Comparison of ENCODE assay signal across 11 cellular contexts in the genomic region with DNA sequence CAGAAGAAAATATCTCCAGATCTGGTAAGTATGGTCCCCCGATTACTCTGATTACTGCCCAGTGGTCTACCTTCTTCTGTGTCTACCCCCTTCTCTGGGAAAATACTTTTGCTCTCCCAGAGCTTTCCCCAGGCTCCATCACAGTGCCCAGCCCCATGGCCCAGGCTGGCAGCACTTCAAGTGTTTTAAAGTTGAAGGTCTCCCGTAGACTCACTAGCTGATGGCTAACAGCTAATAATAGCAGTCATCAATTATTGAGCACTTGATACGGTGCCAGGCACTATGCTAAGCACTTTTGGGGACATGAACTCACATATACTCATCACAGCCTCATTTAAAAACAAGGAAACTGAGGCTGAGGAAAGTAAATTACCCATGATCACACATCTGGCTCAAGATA. TPM values are rescaled to one million over a fixed set of nuclear protein-coding genes. Genes with fewer than 3 reads are reported as not detected.
DNase-seq lines count a peak whose midpoint lies in the region; ATAC-seq and TF ChIP-seq lines count a peak whose summit lies in the region.
"Had no signal": no experiment of that assay in that cellular context is flagged by ENCODE, and none has a peak within 500 bp of the region (broad histone marks: within the 10 kb centered on the region; RNA-seq: fewer than 3 reads in every experiment).

No MANE protein-coding gene starts in this region.

- no peaks in the 10 kb centered on the region for H3K27me3 Mint-ChIP-seq in natural killer cell treated with Interleukin-12 subunit alpha and Interleukin-12 subunit beta and Interleukin-15 and Interleukin-18, amount 100 ng/mL, for 72 hours
- H3K27me3 Mint-ChIP-seq in natural killer cell (ENCODE audit: low read depth in 2 of 2) (no peaks in the 10 kb centered on the region), nephron progenitor cell (ENCODE audit: low read depth, poor library complexity) (no peaks in the 10 kb centered on the region)
- H3K27me3 Mint-ChIP-seq in effector memory CD8-positive, alpha-beta T cell: no peaks in the 10 kb centered on the region
- no peaks in the 10 kb centered on the region for H3K27me3 Mint-ChIP-seq in CD8-positive, alpha-beta T cell (ENCODE audit: low read depth)

- peak overlapping the region; percentile 59 for H3K4me3 Mint-ChIP-seq in natural killer cell treated with Interleukin-12 subunit alpha and Interleukin-12 subunit beta and Interleukin-15 and Interleukin-18, amount 100 ng/mL, for 72 hours
- H3K4me3 Mint-ChIP-seq in natural killer cell (no peak overlapping the region), nephron progenitor cell (no peak overlapping the region)
- no peak overlapping the region for H3K4me3 Mint-ChIP-seq in effector memory CD8-positive, alpha-beta T cell
- no peak overlapping the region for H3K4me3 Mint-ChIP-seq in CD8-positive, alpha-beta T cell

- no peak for ATAC-seq in natural killer cell treated with Interleukin-12 subunit alpha and Interleukin-12 subunit beta and Interleukin-15 and Interleukin-18, amount 100 ng/mL, for 72 hours
- ATAC-seq in natural killer cell: no peak
- no peak for ATAC-seq in effector memory CD8-positive, alpha-beta T cell (replicated peaks)
- no peak for ATAC-seq in GM21717 (IDR thresholded peaks at IDR 0.05; ENCODE audit: unreplicated experiment)
- ATAC-seq in CD8-positive, alpha-beta T cell: no peak

- H3K4me3 ChIP-seq in vagina: no peak overlapping the region
- no peak overlapping the region for H3K4me3 ChIP-seq in CD8-positive, alpha-beta T cell (ENCODE audit: low read depth, low read length)

- peaks cover 13% of the 10 kb centered on the region for H3K36me3 Mint-ChIP-seq in natural killer cell treated with Interleukin-12 subunit alpha and Interleukin-12 subunit beta and Interleukin-15 and Interleukin-18, amount 100 ng/mL, for 72 hours
- H3K36me3 Mint-ChIP-seq in natural killer cell: no peaks in the 10 kb centered on the region
- H3K36me3 Mint-ChIP-seq in effector memory CD8-positive, alpha-beta T cell (ENCODE audit: insufficient read depth): peaks cover 7% of the 10 kb centered on the region
- H3K36me3 Mint-ChIP-seq in nephron progenitor cell (ENCODE audit: low read depth): peaks cover 33% of the 10 kb centered on the region
- peaks cover 12% of the 10 kb centered on the region for H3K36me3 Mint-ChIP-seq in CD8-positive, alpha-beta T cell

- DNase-seq in natural killer cell treated with Interleukin-12 subunit alpha and Interleukin-12 subunit beta and Interleukin-15 and Interleukin-18, amount 100 ng/mL, for 72 hours (ENCODE audit: low spot score): no peak
- DNase-seq in natural killer cell (no peak), nephron progenitor cell (no peak), vagina (ENCODE audit: extremely low spot score in 2 of 2) (no peak), NCI-H1092 (lab: John Stamatoyannopoulos, UW) (no peak)
- DNase-seq in effector memory CD8-positive, alpha-beta T cell: no peak
- no peak for DNase-seq in CD8-positive, alpha-beta T cell
- DNase-seq: activated CD4-positive, alpha-beta T cell treated with anti-CD3 and anti-CD28 coated beads, Interleukin-2, amount 50 U/mL, for 1 hour; KG1 had no signal

- H3K9me3 Mint-ChIP-seq in natural killer cell treated with Interleukin-12 subunit alpha and Interleukin-12 subunit beta and Interleukin-15 and Interleukin-18, amount 100 ng/mL, for 72 hours: no peaks in the 10 kb centered on the region
- H3K9me3 Mint-ChIP-seq in natural killer cell: no peaks in the 10 kb centered on the region
- no peaks in the 10 kb centered on the region for H3K9me3 Mint-ChIP-seq in effector memory CD8-positive, alpha-beta T cell
- peaks cover 10% of the 10 kb centered on the region for H3K9me3 Mint-ChIP-seq in nephron progenitor cell
- no peaks in the 10 kb centered on the region for H3K9me3 Mint-ChIP-seq in CD8-positive, alpha-beta T cell

- H3K4me1 ChIP-seq in vagina: peaks cover 75% of the 10 kb centered on the region
- no peaks in the 10 kb centered on the region for H3K4me1 ChIP-seq in CD8-positive, alpha-beta T cell (ENCODE audit: insufficient read depth, low read length)

- no peaks in the 10 kb centered on the region for H3K27me3 ChIP-seq in vagina
- no peaks in the 10 kb centered on the region for H3K27me3 ChIP-seq in CD8-positive, alpha-beta T cell (ENCODE audit: insufficient read depth, low read length)

- H3K4me1 Mint-ChIP-seq in natural killer cell treated with Interleukin-12 subunit alpha and Interleukin-12 subunit beta and Interleukin-15 and Interleukin-18, amount 100 ng/mL, for 72 hours (ENCODE audit: low read depth in 2 of 2): peaks cover 67 to 74% of the 10 kb centered on the region in 2 donors
- H3K4me1 Mint-ChIP-seq in natural killer cell: peaks cover 32 to 64% of the 10 kb centered on the region in 2 donors
- H3K4me1 Mint-ChIP-seq in effector memory CD8-positive, alpha-beta T cell (ENCODE audit: low read depth in 2 of 2): peaks cover 16 to 23% of the 10 kb centered on the region in 2 donors
- peaks cover 35% of the 10 kb centered on the region for H3K4me1 Mint-ChIP-seq in nephron progenitor cell
- peaks cover 11% of the 10 kb centered on the region for H3K4me1 Mint-ChIP-seq in CD8-positive, alpha-beta T cell (ENCODE audit: low read depth)

- POLR2A ChIA-PET in CD8-positive, alpha-beta T cell (lab: Charles Lee): no interaction called here

- intact Hi-C loops in natural killer cell (cut with micrococcal nuclease): no loop called here
- intact Hi-C loops in vagina (cut with DNase I): loop anchor here (5.0 kb wide), 1 partner anchor 41 kb away; no protein-coding TSS in a partner anchor
- intact Hi-C loops in CD8-positive, alpha-beta T cell (cut with DNase I, micrococcal nuclease): loop anchor here in 1 of 2 experiments (1.0 kb wide), 1 partner anchor 40 kb away; no protein-coding TSS in a partner anchor

- TF ChIP-seq POLR2A in vagina (IDR thresholded peaks at IDR 0.05): no peak

- CTCF ChIA-PET in CD8-positive, alpha-beta T cell (lab: Charles Lee): interaction anchor here (2.0 to 3.8 kb wide), 2 partner anchors 8 to 15 kb away, joined by 11 to 23 read pairs; no protein-coding TSS in a partner anchor

- no peak for TF ChIP-seq CTCF in natural killer cell (IDR thresholded peaks at IDR 0.05)
- no peak for TF ChIP-seq CTCF in nephron progenitor cell (IDR thresholded peaks at IDR 0.05)
- TF ChIP-seq CTCF in vagina (IDR thresholded peaks at IDR 0.05): no peak
- no peak for TF ChIP-seq CTCF in CD8-positive, alpha-beta T cell (IDR thresholded peaks at IDR 0.05)

- H3K36me3 ChIP-seq in vagina: peaks cover 0 to 6% of the 10 kb centered on the region in 2 donors
- no peaks in the 10 kb centered on the region for H3K36me3 ChIP-seq in CD8-positive, alpha-beta T cell (ENCODE audit: insufficient read depth, low read length)

- H3K27ac ChIP-seq in vagina: peak overlapping the region; percentile 43
- H3K27ac ChIP-seq in CD8-positive, alpha-beta T cell (ENCODE audit: low read depth, low read length): no peak overlapping the region
- H3K27ac ChIP-seq: C4-2B had no signal

- peak overlapping the region; percentile 15 to 79 for H3K27ac Mint-ChIP-seq in natural killer cell treated with Interleukin-12 subunit alpha and Interleukin-12 subunit beta and Interleukin-15 and Interleukin-18, amount 100 ng/mL, for 72 hours
- peak overlapping the region in 1 of 2 donors; percentile 69 for H3K27ac Mint-ChIP-seq in natural killer cell
- peak overlapping the region; percentile 59 to 62 for H3K27ac Mint-ChIP-seq in effector memory CD8-positive, alpha-beta T cell
- peak overlapping the region; percentile 73 for H3K27ac Mint-ChIP-seq in nephron progenitor cell
- H3K27ac Mint-ChIP-seq in CD8-positive, alpha-beta T cell: no peak overlapping the region

- no peaks in the 10 kb centered on the region for H3K9me3 ChIP-seq in vagina
- H3K9me3 ChIP-seq in CD8-positive, alpha-beta T cell (ENCODE audit: low read length): no peaks in the 10 kb centered on the region

RNA-seq across cellular contexts. Expression of a gene that starts 33.4 kb away (rescaled TPM):
- total RNA-seq in natural killer cell treated with Interleukin-12 subunit alpha and Interleukin-12 subunit beta and Interleukin-15 and Interleukin-18, amount 100 ng/mL, for 72 hours: 10 to 100 TPM; 36.7 to 47.4 TPM
- total RNA-seq in natural killer cell (1 to 10 TPM; 5.3 to 9.3 (median 6.1) TPM), vagina (19.2 TPM)
- 1 to 10 TPM; 2.3 to 2.6 TPM for total RNA-seq in CD8-positive, alpha-beta T cell

RNA-seq across cellular contexts. Expression of a gene that starts 33.8 kb away (rescaled TPM):
- total RNA-seq in natural killer cell treated with Interleukin-12 subunit alpha and Interleukin-12 subunit beta and Interleukin-15 and Interleukin-18, amount 100 ng/mL, for 72 hours: 10 to 100 TPM; 39.0 to 52.2 TPM
- total RNA-seq in natural killer cell (10 to 100 TPM; 15.3 to 25.7 (median 17.2) TPM), vagina (23.6 TPM)
- total RNA-seq in CD8-positive, alpha-beta T cell: 10 to 100 TPM; 12.4 to 12.7 TPM
